2 cellular contexts compared by ENCODE assay signal in the genomic region with DNA sequence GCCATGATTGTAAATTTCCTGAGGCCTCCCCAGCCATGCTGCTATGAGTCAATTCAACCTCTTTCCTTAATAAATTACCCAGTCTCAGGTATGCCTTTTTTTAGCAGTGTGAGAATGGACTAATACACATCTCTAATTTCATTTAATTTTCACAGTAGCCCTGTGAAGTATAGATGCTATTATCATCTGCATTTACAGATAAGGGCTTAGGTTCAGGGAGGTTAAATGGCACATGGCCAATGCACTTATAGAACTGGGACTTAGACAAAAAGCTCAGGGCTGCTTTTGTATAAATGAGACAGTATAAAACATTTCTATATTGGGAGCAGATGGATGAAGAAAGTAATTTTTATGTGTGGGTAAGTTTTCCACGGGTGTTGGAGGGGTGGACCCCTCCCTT.
TF ChIP-seq lines count a peak whose summit lies in the region.

No MANE protein-coding gene starts in this region.

TF ChIP-seq in SK-N-SH, 30 proteins besides CTCF, POLR2A, EP300 and RAD21 (continued from another document):
- TF ChIP-seq REST (IDR thresholded peaks at IDR 0.05; ENCODE audit: low read depth, low read length) (no peak), ELF1 (IDR thresholded peaks at IDR 0.05) (no peak)
- TF ChIP-seq, protein P1, sequence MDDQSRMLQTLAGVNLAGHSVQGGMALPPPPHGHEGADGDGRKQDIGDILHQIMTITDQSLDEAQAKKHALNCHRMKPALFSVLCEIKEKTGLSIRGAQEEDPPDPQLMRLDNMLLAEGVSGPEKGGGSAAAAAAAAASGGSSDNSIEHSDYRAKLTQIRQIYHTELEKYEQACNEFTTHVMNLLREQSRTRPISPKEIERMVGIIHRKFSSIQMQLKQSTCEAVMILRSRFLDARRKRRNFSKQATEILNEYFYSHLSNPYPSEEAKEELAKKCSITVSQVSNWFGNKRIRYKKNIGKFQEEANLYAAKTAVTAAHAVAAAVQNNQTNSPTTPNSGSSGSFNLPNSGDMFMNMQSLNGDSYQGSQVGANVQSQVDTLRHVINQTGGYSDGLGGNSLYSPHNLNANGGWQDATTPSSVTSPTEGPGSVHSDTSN (IDR thresholded peaks at IDR 0.05), result no peak

TF ChIP-seq in SK-N-SH treated with all-trans-retinoic acid at 6 μM for 48 hours, 23 proteins besides CTCF, POLR2A, EP300 and RAD21 (continued from another document):
- TF ChIP-seq BACH2 (CRISPR knock-in tag; IDR thresholded peaks at IDR 0.05; ENCODE audit: borderline replicate concordance) (no peak), SNAI2 (CRISPR knock-in tag; IDR thresholded peaks at IDR 0.05) (no peak), ESRRG (CRISPR knock-in tag; IDR thresholded peaks at IDR 0.05) (no peak), ZNF565 (CRISPR knock-in tag; conservative IDR thresholded peaks at IDR 0.05; ENCODE audit: low read depth) (no peak), ZNF70 (CRISPR knock-in tag; IDR thresholded peaks at IDR 0.05) (no peak), TOX (CRISPR knock-in tag; IDR thresholded peaks at IDR 0.05; ENCODE audit: borderline replicate concordance) (no peak), CSDC2 (CRISPR knock-in tag; IDR thresholded peaks at IDR 0.05) (no peak), PATZ1 (CRISPR knock-in tag; IDR thresholded peaks at IDR 0.05; ENCODE audit: borderline replicate concordance) (no peak), ZNF8 (CRISPR knock-in tag; IDR thresholded peaks at IDR 0.05) (no peak), ZFP3 (CRISPR knock-in tag; IDR thresholded peaks at IDR 0.05) (no peak), GLIS3 (CRISPR knock-in tag; IDR thresholded peaks at IDR 0.05) (no peak), ZC3H10 (CRISPR knock-in tag; IDR thresholded peaks at IDR 0.05) (no peak), ZFP30 (CRISPR knock-in tag; IDR thresholded peaks at IDR 0.05) (no peak), CREB5 (CRISPR knock-in tag; IDR thresholded peaks at IDR 0.05; ENCODE audit: low read depth) (no peak), ISL1 (CRISPR knock-in tag; IDR thresholded peaks at IDR 0.05) (no peak), PPARA (CRISPR knock-in tag; IDR thresholded peaks at IDR 0.05; ENCODE audit: borderline replicate concordance) (no peak)
- TF ChIP-seq, protein P2, sequence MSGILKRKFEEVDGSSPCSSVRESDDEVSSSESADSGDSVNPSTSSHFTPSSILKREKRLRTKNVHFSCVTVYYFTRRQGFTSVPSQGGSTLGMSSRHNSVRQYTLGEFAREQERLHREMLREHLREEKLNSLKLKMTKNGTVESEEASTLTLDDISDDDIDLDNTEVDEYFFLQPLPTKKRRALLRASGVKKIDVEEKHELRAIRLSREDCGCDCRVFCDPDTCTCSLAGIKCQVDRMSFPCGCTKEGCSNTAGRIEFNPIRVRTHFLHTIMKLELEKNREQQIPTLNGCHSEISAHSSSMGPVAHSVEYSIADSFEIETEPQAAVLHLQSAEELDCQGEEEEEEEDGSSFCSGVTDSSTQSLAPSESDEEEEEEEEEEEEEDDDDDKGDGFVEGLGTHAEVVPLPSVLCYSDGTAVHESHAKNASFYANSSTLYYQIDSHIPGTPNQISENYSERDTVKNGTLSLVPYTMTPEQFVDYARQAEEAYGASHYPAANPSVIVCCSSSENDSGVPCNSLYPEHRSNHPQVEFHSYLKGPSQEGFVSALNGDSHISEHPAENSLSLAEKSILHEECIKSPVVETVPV (CRISPR knock-in tag; IDR thresholded peaks at IDR 0.05), result no peak
- TF ChIP-seq, protein P3, sequence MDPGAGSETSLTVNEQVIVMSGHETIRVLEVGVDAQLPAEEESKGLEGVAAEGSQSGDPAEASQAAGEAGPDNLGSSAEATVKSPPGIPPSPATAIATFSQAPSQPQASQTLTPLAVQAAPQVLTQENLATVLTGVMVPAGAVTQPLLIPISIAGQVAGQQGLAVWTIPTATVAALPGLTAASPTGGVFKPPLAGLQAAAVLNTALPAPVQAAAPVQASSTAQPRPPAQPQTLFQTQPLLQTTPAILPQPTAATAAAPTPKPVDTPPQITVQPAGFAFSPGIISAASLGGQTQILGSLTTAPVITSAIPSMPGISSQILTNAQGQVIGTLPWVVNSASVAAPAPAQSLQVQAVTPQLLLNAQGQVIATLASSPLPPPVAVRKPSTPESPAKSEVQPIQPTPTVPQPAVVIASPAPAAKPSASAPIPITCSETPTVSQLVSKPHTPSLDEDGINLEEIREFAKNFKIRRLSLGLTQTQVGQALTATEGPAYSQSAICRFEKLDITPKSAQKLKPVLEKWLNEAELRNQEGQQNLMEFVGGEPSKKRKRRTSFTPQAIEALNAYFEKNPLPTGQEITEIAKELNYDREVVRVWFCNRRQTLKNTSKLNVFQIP (CRISPR knock-in tag; IDR thresholded peaks at IDR 0.05; ENCODE audit: borderline replicate concordance, low read depth), result no peak
